ENCODE assay signal across 8 cellular contexts in the genomic region with DNA sequence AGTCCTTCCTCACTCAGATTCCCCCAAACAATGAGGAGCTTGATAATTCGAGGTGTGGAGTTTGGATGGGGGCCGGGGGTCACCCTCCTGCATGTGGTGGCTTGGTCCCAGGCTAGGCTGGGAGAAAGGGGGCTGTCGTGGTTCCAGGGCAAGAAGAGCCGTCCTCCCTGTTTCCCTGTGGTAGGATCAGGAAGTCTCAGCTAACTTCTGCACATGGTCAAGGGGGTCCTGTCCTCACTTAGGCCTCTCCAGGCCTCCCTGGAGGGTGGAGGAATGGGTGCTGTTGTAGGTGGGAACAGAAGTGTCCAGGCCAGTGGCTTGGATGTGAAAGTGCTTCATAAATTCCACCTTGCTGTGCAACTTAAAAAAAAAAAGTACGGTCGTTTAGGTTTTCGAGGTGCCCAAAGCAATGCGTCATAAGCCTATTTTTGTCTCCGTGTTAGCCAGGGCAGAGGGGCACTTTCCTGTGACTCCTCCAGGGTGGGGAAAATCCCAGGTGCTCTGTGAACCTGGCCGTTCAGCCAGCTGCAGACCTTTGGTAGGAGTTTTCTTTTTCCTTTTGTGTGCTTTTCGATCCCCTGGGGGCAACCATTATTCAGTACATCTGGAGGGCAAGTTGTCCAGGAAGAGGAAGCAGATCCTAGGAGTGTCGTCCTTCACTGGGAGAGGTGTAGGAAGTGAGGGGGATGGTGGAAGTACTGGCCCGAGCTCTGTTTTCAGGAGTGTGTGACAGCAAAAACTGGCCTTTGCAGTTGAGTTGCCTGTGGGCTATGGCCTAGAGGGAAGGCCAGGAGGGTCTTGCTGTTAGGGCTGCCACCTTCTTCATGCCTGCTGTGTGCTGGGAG. TPM values are rescaled to one million over a fixed set of nuclear protein-coding genes. Genes with fewer than 3 reads are reported as not detected.
DNase-seq lines count a peak whose midpoint lies in the region; ATAC-seq and TF ChIP-seq lines count a peak whose summit lies in the region.

No MANE protein-coding gene starts in this region.

- H3K9me3 Mint-ChIP-seq in activated naive CD8-positive, alpha-beta T cell treated with anti-CD3 and anti-CD28 coated beads, Interleukin-2, amount 50 U/mL, for 24 hours: no peaks in the 10 kb centered on the region
- H3K9me3 Mint-ChIP-seq in naive thymus-derived CD4-positive, alpha-beta T cell: peaks cover 0 to 4% (median 0%) of the 10 kb centered on the region in 11 donors

- peak; percentile 62 for ATAC-seq in activated naive CD8-positive, alpha-beta T cell treated with anti-CD3 and anti-CD28 coated beads, Interleukin-2, amount 50 U/mL, for 24 hours
- no peak for ATAC-seq in naive thymus-derived CD4-positive, alpha-beta T cell

- no peaks in the 10 kb centered on the region for H3K9me3 ChIP-seq in HUES64 (ENCODE audit: insufficient read depth, low read depth, low read length)
- no peaks in the 10 kb centered on the region for H3K9me3 ChIP-seq in naive thymus-derived CD4-positive, alpha-beta T cell (ENCODE audit: control insufficient read depth in 2 of 3, low read length in 3 of 3)

- intact Hi-C loops in naive thymus-derived CD4-positive, alpha-beta T cell (cut with micrococcal nuclease): loop anchor here in 1 of 2 donors (1.0 to 10.0 kb wide), 3 partner anchors 8 to 1296 kb away; a partner anchor contains a TSS

- CTCF ChIA-PET in naive thymus-derived CD4-positive, alpha-beta T cell (lab: Charles Lee): no interaction called here

- H3K27ac Mint-ChIP-seq in activated naive CD8-positive, alpha-beta T cell treated with anti-CD3 and anti-CD28 coated beads, Interleukin-2, amount 50 U/mL, for 24 hours: peak overlapping the region; percentile 99
- peak overlapping the region; percentile 60 to 96 (median 74) for H3K27ac Mint-ChIP-seq in naive thymus-derived CD4-positive, alpha-beta T cell

- peaks cover 98% of the 10 kb centered on the region for H3K4me1 Mint-ChIP-seq in activated naive CD8-positive, alpha-beta T cell treated with anti-CD3 and anti-CD28 coated beads, Interleukin-2, amount 50 U/mL, for 24 hours
- H3K4me1 Mint-ChIP-seq in naive thymus-derived CD4-positive, alpha-beta T cell: peaks cover 76 to 99% (median 96%) of the 10 kb centered on the region in 7 donors

- H3K4me3 Mint-ChIP-seq in activated naive CD8-positive, alpha-beta T cell treated with anti-CD3 and anti-CD28 coated beads, Interleukin-2, amount 50 U/mL, for 24 hours: peak overlapping the region; percentile 91
- H3K4me3 Mint-ChIP-seq in naive thymus-derived CD4-positive, alpha-beta T cell: peak overlapping the region in 7 of 10 donors; percentile 9 to 82 (median 56)

- DNase-seq in GM12865 (ENCODE audit: low read depth) (peak; percentile 81), GM20000 (ENCODE audit: low spot score) (peak; percentile 49), LoVo (ENCODE audit: low spot score) (no peak), ecto neural progenitor cell (ENCODE audit: low spot score) (no peak), GM03348 (ENCODE audit: low spot score) (no peak)
- peak; percentile 72 for DNase-seq in activated naive CD8-positive, alpha-beta T cell treated with anti-CD3 and anti-CD28 coated beads, Interleukin-2, amount 50 U/mL, for 24 hours
- DNase-seq in naive thymus-derived CD4-positive, alpha-beta T cell: peak in 1 of 9 donors; percentile 49

- peak overlapping the region; percentile 68 for H3K27ac ChIP-seq in HUES64 (ENCODE audit: low read depth, low read length)
- H3K27ac ChIP-seq in naive thymus-derived CD4-positive, alpha-beta T cell (ENCODE audit: low read depth, low read length): peak overlapping the region; percentile 41

- peak overlapping the region; percentile 8; the same call in 1 of the 2 replicates for H3K9ac ChIP-seq in HUES64 (ENCODE audit: low read depth, low read length)

- no peaks in the 10 kb centered on the region for H3K27me3 Mint-ChIP-seq in activated naive CD8-positive, alpha-beta T cell treated with anti-CD3 and anti-CD28 coated beads, Interleukin-2, amount 50 U/mL, for 24 hours
- H3K27me3 Mint-ChIP-seq in naive thymus-derived CD4-positive, alpha-beta T cell: no peaks in the 10 kb centered on the region

- H3K36me3 Mint-ChIP-seq in activated naive CD8-positive, alpha-beta T cell treated with anti-CD3 and anti-CD28 coated beads, Interleukin-2, amount 50 U/mL, for 24 hours (ENCODE audit: low read depth): peaks cover 33% of the 10 kb centered on the region
- peaks cover 0 to 3% (median 0%) of the 10 kb centered on the region in 5 donors for H3K36me3 Mint-ChIP-seq in naive thymus-derived CD4-positive, alpha-beta T cell

- peaks cover 66% of the 10 kb centered on the region for H3K4me1 ChIP-seq in HUES64 (ENCODE audit: insufficient read depth, low read length)
- peaks cover 53 to 74% of the 10 kb centered on the region in 2 donors for H3K4me1 ChIP-seq in naive thymus-derived CD4-positive, alpha-beta T cell (ENCODE audit: control insufficient read depth in 2 of 2, insufficient read depth in 2 of 2, low read length in 2 of 2)

- 53% methylated on average over 13 of the region's 13 CpGs for WGBS in HUES64

- TF ChIP-seq CTCF in GM12865 (IDR thresholded peaks at IDR 0.05; ENCODE audit: insufficient read depth, low read depth, low read length, missing control alignments): no peak
- TF ChIP-seq CTCF in GM20000 (IDR thresholded peaks at IDR 0.05; ENCODE audit: extremely low read depth, missing control alignments): no peak

- no peaks in the 10 kb centered on the region for H3K36me3 ChIP-seq in HUES64 (ENCODE audit: insufficient read depth, low read length)
- no peaks in the 10 kb centered on the region for H3K36me3 ChIP-seq in naive thymus-derived CD4-positive, alpha-beta T cell (ENCODE audit: control insufficient read depth in 2 of 3, insufficient read depth in 3 of 3, low read length in 3 of 3)

- no peaks in the 10 kb centered on the region for H3K27me3 ChIP-seq in HUES64 (ENCODE audit: insufficient read depth, low read length)
- no peaks in the 10 kb centered on the region for H3K27me3 ChIP-seq in naive thymus-derived CD4-positive, alpha-beta T cell (ENCODE audit: control insufficient read depth in 2 of 2, insufficient read depth in 2 of 2, low read length in 2 of 2)

- POLR2A ChIA-PET in naive thymus-derived CD4-positive, alpha-beta T cell (lab: Charles Lee): interaction anchor here (2.1 to 6.0 kb wide), 3 partner anchors 8 to 188 kb away, joined by 6 to 60 read pairs (median 7); a partner anchor contains a TSS

- peak overlapping the region; percentile 51 for H3K4me3 ChIP-seq in GM12865 (ENCODE audit: low read depth, low read length)
- 0 out of 2 replicates have a peak overlapping the region, but pooled peaks have one; percentile 1 for H3K4me3 ChIP-seq in HUES64 (ENCODE audit: low read length)
- H3K4me3 ChIP-seq in naive thymus-derived CD4-positive, alpha-beta T cell (ENCODE audit: low read length): no peak overlapping the region

RNA-seq across cellular contexts. Expression of a gene that starts 9.6 kb away (rescaled TPM):
- polyA plus RNA-seq in HUES64 (2013, experiment 1 of 2): 35.5 TPM
- 34.7 TPM for polyA plus RNA-seq in HUES64 (2013, experiment 2 of 2)
- 10 to 100 TPM; 59.1 to 79.2 (median 74.2) TPM for total RNA-seq in naive thymus-derived CD4-positive, alpha-beta T cell
- polyA plus RNA-seq in naive thymus-derived CD4-positive, alpha-beta T cell: 10 to 100 TPM in 1 of 2 donors, 1 to 10 TPM in 1; 8.7 to 18.9 TPM

Comparison
In these comparisons a context has a peak if more than half of its experiments do, and no peak if none do; other contexts are left out.
1. DNase-seq: peak in GM12865 (single experiment), GM20000 (single experiment) and activated naive CD8-positive, alpha-beta T cell treated with anti-CD3 and anti-CD28 coated beads, Interleukin-2, amount 50 U/mL, for 24 hours (single experiment); none in LoVo (single experiment), ecto neural progenitor cell (single experiment) and GM03348 (single experiment).